Comparison of ENCODE assay signal across 17 cellular contexts in genomic region chr16:83366228-83366627, GRCh38.
DNase-seq lines count a peak whose midpoint lies in the region; TF ChIP-seq lines count a peak whose summit lies in the region.
"Had no signal": no experiment of that assay in that cellular context is flagged by ENCODE, and none has a peak within 500 bp of the region (broad histone marks: within the 10 kb centered on the region; RNA-seq: fewer than 3 reads in every experiment).

No MANE protein-coding gene starts in this region.

- H3K27me3 ChIP-seq in smooth muscle cell (ENCODE audit: low read depth): no peaks in the 10 kb centered on the region
- H3K27me3 ChIP-seq in mammary epithelial cell (ENCODE audit: insufficient read depth, low read length): no peaks in the 10 kb centered on the region
- H3K27me3 ChIP-seq: BLaER1 had no signal

- CTCF ChIA-PET in mammary epithelial cell (lab: Charles Lee; ENCODE audit: low non-redundant PET): no interaction called here

- intact Hi-C loops in mammary epithelial cell (cut with micrococcal nuclease): no loop called here
- intact Hi-C loops in posterior vena cava (cut with DNase I): no loop called here

- H3K36me3 ChIP-seq in smooth muscle cell (ENCODE audit: low read depth) (no peaks in the 10 kb centered on the region), mammary epithelial cell (ENCODE audit: insufficient read depth, low read length) (no peaks in the 10 kb centered on the region)
- H3K36me3 ChIP-seq: BLaER1, HAP-1 had no signal

- no peaks in the 10 kb centered on the region for H4K20me1 ChIP-seq in smooth muscle cell (ENCODE audit: low read depth)
- H4K20me1 ChIP-seq in mammary epithelial cell (ENCODE audit: insufficient read depth, low read length): no peaks in the 10 kb centered on the region
- H4K20me1 ChIP-seq: BLaER1 had no signal

- H3K4me1 ChIP-seq in smooth muscle cell (ENCODE audit: low read depth) (no peaks in the 10 kb centered on the region), mammary epithelial cell (ENCODE audit: insufficient read depth, low read length) (peaks cover 11% of the 10 kb centered on the region)
- H3K4me1 ChIP-seq: A549, BLaER1, HAP-1 had no signal

- H3K79me2 ChIP-seq in smooth muscle cell (ENCODE audit: low read depth) (no peaks in the 10 kb centered on the region), mammary epithelial cell (ENCODE audit: insufficient read depth, low read length) (peaks cover 13% of the 10 kb centered on the region)

- 59% methylated on average over 12 of the region's 12 CpGs for WGBS in smooth muscle cell (ENCODE audit: low lambda C conversion rate)
- WGBS in mammary epithelial cell (ENCODE audit: low coverage, missing lambda C conversion rate): 95% methylated on average over 11 of the region's 12 CpGs

- peak; percentile 43 for DNase-seq in AG09309 (ENCODE audit: low read depth)
- DNase-seq in RPMI7951 (ENCODE audit: low read depth): peak; percentile 84
- peak in 39 of 61 donors; percentile 11 to 92 (median 37) for DNase-seq in caudate nucleus (lab: John Stamatoyannopoulos, UW)
- DNase-seq in smooth muscle cell (lab: John Stamatoyannopoulos, UW; ENCODE audit: unreplicated experiment): no peak
- DNase-seq in mammary epithelial cell: no peak
- no peak for DNase-seq in middle frontal gyrus (ENCODE audit: extremely low spot score, low spot score)
- DNase-seq in posterior vena cava (ENCODE audit: low spot score): no peak
- DNase-seq: Calu3; CD4-positive, alpha-beta memory T cell; DMS53; DND-41; GDM1; GM23248 had no signal

- no TSS peak for BruUV-seq in mammary epithelial cell (replicated peaks; lab: Mats Ljungman, UMichigan)

- H3K4me2 ChIP-seq in smooth muscle cell: peak overlapping the region; percentile 18
- no peak overlapping the region for H3K4me2 ChIP-seq in mammary epithelial cell (ENCODE audit: insufficient read depth, low read depth, low read length)
- H3K4me2 ChIP-seq: A549, BLaER1 had no signal

- dilution Hi-C loops in mammary epithelial cell (cut with HindIII; ENCODE audit: low sequenced_read_pairs): no loop called here

- no peak overlapping the region for H3K4me3 ChIP-seq in AG09309 (ENCODE audit: control insufficient read depth, low read depth, low read length)
- H3K4me3 ChIP-seq in smooth muscle cell: no peak overlapping the region
- no peak overlapping the region for H3K4me3 ChIP-seq in mammary epithelial cell (replicated peaks in 1 of 3; ENCODE audit: insufficient read depth in 1 of 3, low read depth in 2 of 3, low read length in 3 of 3)
- H3K4me3 ChIP-seq: A549, BLaER1, GM23248, HAP-1 had no signal

- H3K9me3 ChIP-seq in smooth muscle cell (replicated peaks; ENCODE audit: low read depth) (no peaks in the 10 kb centered on the region), mammary epithelial cell (replicated peaks; ENCODE audit: insufficient read depth, low read length) (no peaks in the 10 kb centered on the region)
- H3K9me3 ChIP-seq: A549, BLaER1, HAP-1 had no signal

- H2AFZ ChIP-seq in smooth muscle cell (ENCODE audit: low read depth) (no peak overlapping the region), mammary epithelial cell (ENCODE audit: low read depth, low read length) (no peak overlapping the region)
- H2AFZ ChIP-seq: GM23248 had no signal

- H3K9ac ChIP-seq in smooth muscle cell (ENCODE audit: low read depth) (no peak overlapping the region), mammary epithelial cell (ENCODE audit: insufficient read depth, low read length) (no peak overlapping the region)
- H3K9ac ChIP-seq: BLaER1, GM23248 had no signal

- no peaks in the 10 kb centered on the region for H3F3A ChIP-seq in smooth muscle cell (ENCODE audit: low read depth)

- H3K27ac ChIP-seq in caudate nucleus (ENCODE audit: low read depth, low read length) (no peak overlapping the region), smooth muscle cell (ENCODE audit: low read depth) (no peak overlapping the region), mammary epithelial cell (ENCODE audit: insufficient read depth, low read depth, low read length) (no peak overlapping the region)
- H3K27ac ChIP-seq: 22Rv1, A549, BLaER1 had no signal

- in situ Hi-C loops in mammary epithelial cell (cut with MboI; ENCODE audit: low sequenced_read_pairs in 2 of 2): no loop called here

- no peak for TF ChIP-seq CTCF in AG09309 (IDR thresholded peaks at IDR 0.05; ENCODE audit: control insufficient read depth, insufficient read depth, low read depth, low read length, missing control alignments)
- TF ChIP-seq CTCF in smooth muscle cell (IDR thresholded peaks at IDR 0.05; ENCODE audit: borderline replicate concordance, insufficient read depth, poor library complexity, severe bottlenecking): no peak
- TF ChIP-seq CTCF in mammary epithelial cell (conservative IDR thresholded peaks at IDR 0.05 in 1 of 2, IDR thresholded peaks at IDR 0.05 in 1 of 2; ENCODE audit: extremely low read depth in 1 of 2, insufficient read depth in 1 of 2, low read depth in 1 of 2, low read length in 2 of 2): no peak

Comparison
In these comparisons a context has a peak if more than half of its experiments do, and no peak if none do; other contexts are left out.
1. DNase-seq: peak in AG09309 (single experiment), RPMI7951 (single experiment) and caudate nucleus (39 of 61); none in smooth muscle cell (single experiment), mammary epithelial cell (single experiment), middle frontal gyrus (single experiment) and posterior vena cava (single experiment).